14 cellular contexts compared by ENCODE assay signal in the genomic region with DNA sequence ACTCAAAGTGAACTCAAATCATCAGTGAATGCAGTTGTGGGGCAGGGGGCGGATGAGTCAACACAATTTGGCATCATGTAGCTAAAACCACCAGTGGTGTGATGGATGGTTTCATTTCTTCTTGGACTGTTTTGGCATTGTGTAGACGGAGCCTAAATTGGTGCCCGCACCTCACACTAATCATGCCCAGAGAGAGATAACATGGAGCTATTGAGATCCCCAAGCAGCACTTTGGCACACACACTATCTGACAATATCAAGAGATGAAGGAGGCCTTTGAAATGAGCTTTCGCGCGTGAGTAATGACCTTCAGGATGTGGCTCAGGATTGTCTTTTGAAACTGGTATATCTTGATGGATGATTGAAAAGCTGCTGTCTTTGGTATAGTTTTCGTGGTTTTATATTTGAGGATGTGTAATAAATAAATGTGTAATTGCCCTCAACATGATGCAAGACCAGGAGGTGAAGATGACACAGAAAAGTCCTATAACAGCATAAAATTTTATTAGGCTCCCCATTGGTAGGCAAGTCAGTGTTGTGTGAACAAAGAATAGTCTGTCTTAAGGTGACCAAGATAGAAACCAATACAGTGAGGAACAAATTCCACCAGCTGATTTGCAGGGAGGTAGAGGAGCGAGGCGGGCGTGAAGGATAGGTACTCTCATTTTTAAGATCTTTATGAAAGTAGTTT.
DNase-seq lines count a peak whose midpoint lies in the region; ATAC-seq and TF ChIP-seq lines count a peak whose summit lies in the region.
"Had no signal": no experiment of that assay in that cellular context is flagged by ENCODE, and none has a peak within 500 bp of the region (broad histone marks: within the 10 kb centered on the region; RNA-seq: fewer than 3 reads in every experiment).

No MANE protein-coding gene starts in this region.

- H3K36me3 Mint-ChIP-seq in HFFc6 (ENCODE audit: low read depth) = no peaks in the 10 kb centered on the region

- no peak overlapping the region for H3K9ac ChIP-seq in SK-N-SH
- H3K9ac ChIP-seq: GM23248 had no signal

- no peak overlapping the region for H3K4me3 ChIP-seq in SK-N-SH (ENCODE audit: low read depth in 2 of 2, low read length in 1 of 2)
- H3K4me3 ChIP-seq: GM23248 had no signal

- in situ Hi-C loops in Caki2 (cut with HindIII; ENCODE audit: low pct_unique_long_range_greater_than_20kb, low sequenced_read_pairs) = no loop called here

- POLR2A ChIA-PET in SK-N-SH (lab: Yijun Ruan, JAX) = interaction anchor here (0.6 kb wide), 2 partner anchors 115 to 309 kb away, joined by 3 read pairs; no protein-coding TSS in a partner anchor

- H4K20me1 ChIP-seq in SK-N-SH (ENCODE audit: insufficient read depth) = no peaks in the 10 kb centered on the region

- TF ChIP-seq CTCF in HFFc6 (IDR thresholded peaks at IDR 0.05) (no peak), SK-N-SH (IDR thresholded peaks at IDR 0.05) (no peak)

- H2AFZ ChIP-seq in SK-N-SH (ENCODE audit: low read depth) = no peak overlapping the region
- H2AFZ ChIP-seq: GM23248 had no signal

- no peaks in the 10 kb centered on the region for H3K9me3 ChIP-seq in SK-N-SH
- H3K9me3 ChIP-seq: BE2C had no signal

- H3F3A ChIP-seq in SK-N-SH (replicated peaks; ENCODE audit: insufficient read depth) = no peaks in the 10 kb centered on the region

- no peaks in the 10 kb centered on the region for H3K79me2 ChIP-seq in SK-N-SH (ENCODE audit: insufficient read depth)

- H3K27ac ChIP-seq in SK-N-SH (ENCODE audit: low read depth in 2 of 2, low read length in 1 of 2) = no peak overlapping the region
- H3K27ac ChIP-seq: GM23248, VCaP had no signal

- peak; percentile 47 for DNase-seq in Caki2 (ENCODE audit: low read depth)
- DNase-seq in activated CD4-positive, alpha-beta T cell treated with anti-CD3 and anti-CD28 coated beads, Interleukin-2, amount 50 U/mL, for 48 hours = peak; percentile 56 to 74
- DNase-seq in stimulated activated CD4-positive, alpha-beta T cell treated with anti-CD3 and anti-CD28 coated beads, Interleukin-2, amount 100 ng/mL, for 24 hours = peak; percentile 56 to 68
- DNase-seq in HFFc6 = no peak
- DNase-seq in left colon = no peak
- no peak for DNase-seq in SK-N-SH
- DNase-seq: BE2C, GM23248, IMR-90, NCI-H1436 treated with DMSO at 0.1 percent for 48 hours, SIG-M5 had no signal

- TF ChIP-seq EP300 in SK-N-SH (IDR thresholded peaks at IDR 0.05; ENCODE audit: borderline replicate concordance in 1 of 2, low read depth in 1 of 2, low read length in 1 of 2) = no peak

- no peaks in the 10 kb centered on the region for H3K9me2 ChIP-seq in SK-N-SH

- no peak overlapping the region for H3K4me3 Mint-ChIP-seq in HFFc6

- peaks cover 45% of the 10 kb centered on the region for H3K9me3 Mint-ChIP-seq in HFFc6

- intact Hi-C loops in left colon (cut with DNase I, micrococcal nuclease) = no loop called here

- no peaks in the 10 kb centered on the region for H3K27me3 Mint-ChIP-seq in HFFc6 (ENCODE audit: insufficient read depth)

- peak; percentile 83 for ATAC-seq in HG02870 (IDR thresholded peaks at IDR 0.05; ENCODE audit: unreplicated experiment)
- ATAC-seq in GM19452 (IDR thresholded peaks at IDR 0.05; ENCODE audit: unreplicated experiment) = no peak
- ATAC-seq in left colon = no peak

- no peak overlapping the region for H3K4me2 ChIP-seq in SK-N-SH

- no peak overlapping the region for H3K27ac Mint-ChIP-seq in HFFc6

- 74% methylated on average over 10 of the region's 10 CpGs for WGBS in SK-N-SH (ENCODE audit: low lambda C conversion rate)

- no peaks in the 10 kb centered on the region for H3K4me1 Mint-ChIP-seq in HFFc6 (ENCODE audit: low read depth)

- peaks cover 0 to 7% of the 10 kb centered on the region in 2 experiments; a peak in 3 of 4 replicates for H3K4me1 ChIP-seq in SK-N-SH (ENCODE audit: control insufficient read depth in 1 of 2, insufficient read depth in 2 of 2, low read depth in 1 of 2, low read length in 1 of 2)

- H3K27me3 ChIP-seq in SK-N-SH (ENCODE audit: insufficient read depth) = no peaks in the 10 kb centered on the region
- H3K27me3 ChIP-seq: BE2C had no signal

- no peak for TF ChIP-seq RAD21 in SK-N-SH (IDR thresholded peaks at IDR 0.05; ENCODE audit: low read length)

- CTCF ChIA-PET in SK-N-SH (lab: Yijun Ruan, JAX) = interaction anchor here (1.2 to 1.5 kb wide), 3 partner anchors 9 to 70 kb away, joined by 3 to 7 read pairs (median 3); no protein-coding TSS in a partner anchor

- no peaks in the 10 kb centered on the region for H3K36me3 ChIP-seq in SK-N-SH (replicated peaks in 1 of 2; ENCODE audit: control insufficient read depth in 1 of 2, insufficient read depth in 2 of 2, low read length in 1 of 2)
- H3K36me3 ChIP-seq: BE2C had no signal

TF ChIP-seq in SK-N-SH, 30 proteins besides CTCF, POLR2A, EP300 and RAD21:
- TF ChIP-seq GATA2 (CRISPR knock-in tag; IDR thresholded peaks at IDR 0.05) (no peak), MEF2A (IDR thresholded peaks at IDR 0.05; ENCODE audit: borderline replicate concordance, low read depth) (no peak), FOXJ3 (CRISPR knock-in tag; IDR thresholded peaks at IDR 0.05) (no peak), SIN3A (IDR thresholded peaks at IDR 0.05; ENCODE audit: borderline replicate concordance, low read depth, low read length) (no peak), GABPA (IDR thresholded peaks at IDR 0.05; ENCODE audit: low read depth) (no peak), TEAD4 (IDR thresholded peaks at IDR 0.05; ENCODE audit: borderline replicate concordance, insufficient read depth) (no peak), TCF12 (IDR thresholded peaks at IDR 0.05) (no peak), TAF1 (IDR thresholded peaks at IDR 0.05; ENCODE audit: borderline replicate concordance, low read depth, low read length) (no peak), CHD2 (IDR thresholded peaks at IDR 0.05; ENCODE audit: low read length, partially characterized antibody) (no peak), MXI1 (IDR thresholded peaks at IDR 0.05; ENCODE audit: low read depth, low read length) (no peak), RXRA (IDR thresholded peaks at IDR 0.05; ENCODE audit: borderline replicate concordance, low read depth) (no peak), JUND (IDR thresholded peaks at IDR 0.05) (no peak), RCOR1 (IDR thresholded peaks at IDR 0.05; ENCODE audit: low read length) (no peak), ELF1 (IDR thresholded peaks at IDR 0.05) (no peak), NFIC (IDR thresholded peaks at IDR 0.05; ENCODE audit: borderline replicate concordance) (no peak)
- TF ChIP-seq, protein P1, sequence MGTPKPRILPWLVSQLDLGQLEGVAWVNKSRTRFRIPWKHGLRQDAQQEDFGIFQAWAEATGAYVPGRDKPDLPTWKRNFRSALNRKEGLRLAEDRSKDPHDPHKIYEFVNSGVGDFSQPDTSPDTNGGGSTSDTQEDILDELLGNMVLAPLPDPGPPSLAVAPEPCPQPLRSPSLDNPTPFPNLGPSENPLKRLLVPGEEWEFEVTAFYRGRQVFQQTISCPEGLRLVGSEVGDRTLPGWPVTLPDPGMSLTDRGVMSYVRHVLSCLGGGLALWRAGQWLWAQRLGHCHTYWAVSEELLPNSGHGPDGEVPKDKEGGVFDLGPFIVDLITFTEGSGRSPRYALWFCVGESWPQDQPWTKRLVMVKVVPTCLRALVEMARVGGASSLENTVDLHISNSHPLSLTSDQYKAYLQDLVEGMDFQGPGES (IDR thresholded peaks at IDR 0.05; ENCODE audit: low read depth, low read length) = no peak
- TF ChIP-seq, protein P2, sequence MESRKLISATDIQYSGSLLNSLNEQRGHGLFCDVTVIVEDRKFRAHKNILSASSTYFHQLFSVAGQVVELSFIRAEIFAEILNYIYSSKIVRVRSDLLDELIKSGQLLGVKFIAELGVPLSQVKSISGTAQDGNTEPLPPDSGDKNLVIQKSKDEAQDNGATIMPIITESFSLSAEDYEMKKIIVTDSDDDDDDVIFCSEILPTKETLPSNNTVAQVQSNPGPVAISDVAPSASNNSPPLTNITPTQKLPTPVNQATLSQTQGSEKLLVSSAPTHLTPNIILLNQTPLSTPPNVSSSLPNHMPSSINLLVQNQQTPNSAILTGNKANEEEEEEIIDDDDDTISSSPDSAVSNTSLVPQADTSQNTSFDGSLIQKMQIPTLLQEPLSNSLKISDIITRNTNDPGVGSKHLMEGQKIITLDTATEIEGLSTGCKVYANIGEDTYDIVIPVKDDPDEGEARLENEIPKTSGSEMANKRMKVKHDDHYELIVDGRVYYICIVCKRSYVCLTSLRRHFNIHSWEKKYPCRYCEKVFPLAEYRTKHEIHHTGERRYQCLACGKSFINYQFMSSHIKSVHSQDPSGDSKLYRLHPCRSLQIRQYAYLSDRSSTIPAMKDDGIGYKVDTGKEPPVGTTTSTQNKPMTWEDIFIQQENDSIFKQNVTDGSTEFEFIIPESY (IDR thresholded peaks at IDR 0.05; ENCODE audit: borderline replicate concordance, low read depth) = no peak
- TF ChIP-seq, protein P3, sequence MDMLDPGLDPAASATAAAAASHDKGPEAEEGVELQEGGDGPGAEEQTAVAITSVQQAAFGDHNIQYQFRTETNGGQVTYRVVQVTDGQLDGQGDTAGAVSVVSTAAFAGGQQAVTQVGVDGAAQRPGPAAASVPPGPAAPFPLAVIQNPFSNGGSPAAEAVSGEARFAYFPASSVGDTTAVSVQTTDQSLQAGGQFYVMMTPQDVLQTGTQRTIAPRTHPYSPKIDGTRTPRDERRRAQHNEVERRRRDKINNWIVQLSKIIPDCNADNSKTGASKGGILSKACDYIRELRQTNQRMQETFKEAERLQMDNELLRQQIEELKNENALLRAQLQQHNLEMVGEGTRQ (IDR thresholded peaks at IDR 0.05; ENCODE audit: borderline replicate concordance, low read depth, low read length) = no peak
- TF ChIP-seq, protein P4, sequence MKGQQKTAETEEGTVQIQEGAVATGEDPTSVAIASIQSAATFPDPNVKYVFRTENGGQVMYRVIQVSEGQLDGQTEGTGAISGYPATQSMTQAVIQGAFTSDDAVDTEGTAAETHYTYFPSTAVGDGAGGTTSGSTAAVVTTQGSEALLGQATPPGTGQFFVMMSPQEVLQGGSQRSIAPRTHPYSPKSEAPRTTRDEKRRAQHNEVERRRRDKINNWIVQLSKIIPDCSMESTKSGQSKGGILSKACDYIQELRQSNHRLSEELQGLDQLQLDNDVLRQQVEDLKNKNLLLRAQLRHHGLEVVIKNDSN (IDR thresholded peaks at IDR 0.05; ENCODE audit: borderline replicate concordance, low read depth) = no peak
TF ChIP-seq in SK-N-SH: peak in this region for 0.

Comparison
In these comparisons a context has a peak if more than half of its experiments do, and no peak if none do; other contexts are left out.
1. DNase-seq: peak in Caki2 (single experiment), activated CD4-positive, alpha-beta T cell treated with anti-CD3 and anti-CD28 coated beads, Interleukin-2, amount 50 U/mL, for 48 hours (2 of 2) and stimulated activated CD4-positive, alpha-beta T cell treated with anti-CD3 and anti-CD28 coated beads, Interleukin-2, amount 100 ng/mL, for 24 hours (2 of 2); none in HFFc6 (single experiment), left colon (0 of 2) and SK-N-SH (single experiment).